ENCODE assay signal across 8 cellular contexts in genomic region chr19:55383789-55384575, GRCh38. TPM values are rescaled to one million over a fixed set of nuclear protein-coding genes. Genes with fewer than 3 reads are reported as not detected.
A peak's percentile ranks its signal among the peaks of the same experiment; 100 is the strongest.
DNase-seq lines count a peak whose midpoint lies in the region; ATAC-seq and TF ChIP-seq lines count a peak whose summit lies in the region.

Gene TMEM238, minus strand, starts transcription at chr19:55384292. Its CDS starts 33 bp downstream, at chr19:55384259.

- no peak within 1 kb of the TSS for H3K23ac ChIP-seq in trophoblast cell (ENCODE audit: low read length)

- ATAC-seq in RWPE2 (ENCODE audit: low read depth) (peak; percentile 35), heart left ventricle (peak in 1 of 4 donors; percentile 4), GM21381 (IDR thresholded peaks at IDR 0.05; ENCODE audit: unreplicated experiment) (no peak)

- H2BK5ac ChIP-seq in trophoblast cell (ENCODE audit: low read depth, low read length, poor library complexity): peak within 1 kb of the TSS; percentile 34

- peak within 1 kb of the TSS; percentile 61 for H2AK5ac ChIP-seq in trophoblast cell (ENCODE audit: low read length)

- H3K79me1 ChIP-seq in trophoblast cell (ENCODE audit: low read length): peaks cover 16% of the 10 kb centered on the region

- H3K14ac ChIP-seq in trophoblast cell (ENCODE audit: low read length): peak within 1 kb of the TSS; percentile 88

- peak within 1 kb of the TSS; percentile 91 for H3K4me2 ChIP-seq in trophoblast cell (ENCODE audit: low read length)

- WGBS in heart left ventricle, 4 donors: 3 to 51% (median 5%) methylated on average over 7 to 108 of the region's 108 CpGs
- no CpG with 5 or more reads among the region's 108 CpGs for WGBS in trophoblast cell (ENCODE audit: extremely low coverage, insufficient coverage, insufficient read length)

- intact Hi-C loops in heart left ventricle (cut with DNase I): loop anchor here in 8 of 10 donors (2.0 to 10.0 kb wide), 8 partner anchors 25 to 251 kb away; partner anchors contain the start of genes BRSK1 (in 1 of the 8), HSPBP1 (in 1 of the 8) and KMT5C (in 1 of the 8)

- peak within 1 kb of the TSS; percentile 71 for H3K18ac ChIP-seq in trophoblast cell (ENCODE audit: low read length)

- no peaks in the 10 kb centered on the region for H3K27me3 ChIP-seq in RWPE2 (ENCODE audit: insufficient read depth, poor library complexity, severe bottlenecking)
- no peaks in the 10 kb centered on the region for H3K27me3 ChIP-seq in heart left ventricle
- no peaks in the 10 kb centered on the region for H3K27me3 ChIP-seq in trophoblast cell (ENCODE audit: insufficient read depth, low read length)

- peak within 1 kb of the TSS; percentile 92 for H4K8ac ChIP-seq in trophoblast cell (ENCODE audit: low read depth, low read length)

- H3K27ac ChIP-seq in RWPE2 (ENCODE audit: poor library complexity, severe bottlenecking) (peak within 1 kb of the TSS; percentile 93), heart left ventricle (peak within 1 kb of the TSS; percentile 79 to 97 (median 94)), trophoblast cell (ENCODE audit: low read depth, low read length) (peak within 1 kb of the TSS; percentile 59)

- H2AFZ ChIP-seq in trophoblast cell (ENCODE audit: insufficient read depth, low read length, poor library complexity): peak within 1 kb of the TSS; percentile 90

- H3K9me3 ChIP-seq in RWPE2 (ENCODE audit: severe bottlenecking) (no peaks in the 10 kb centered on the region), heart left ventricle (no peaks in the 10 kb centered on the region), trophoblast cell (ENCODE audit: insufficient read depth, low read depth, low read length) (no peaks in the 10 kb centered on the region)

- peak within 1 kb of the TSS; percentile 87 for H4K12ac ChIP-seq in trophoblast cell (ENCODE audit: low read depth, low read length)

- H3K4me3 ChIP-seq in RWPE2 (ENCODE audit: severe bottlenecking) (peak within 1 kb of the TSS; percentile 73), heart left ventricle (peak within 1 kb of the TSS; percentile 48 to 87 (median 78)), trophoblast cell (ENCODE audit: low read depth, low read length) (peak within 1 kb of the TSS; percentile 72)

- H3K4me1 ChIP-seq in RWPE2 (ENCODE audit: insufficient read depth, poor library complexity, severe bottlenecking): peaks cover 9% of the 10 kb centered on the region
- peaks cover 14 to 49% (median 37%) of the 10 kb centered on the region in 12 donors for H3K4me1 ChIP-seq in heart left ventricle
- peaks cover 34% of the 10 kb centered on the region in 2 experiments for H3K4me1 ChIP-seq in trophoblast cell (ENCODE audit: control insufficient read depth in 1 of 2, insufficient read depth in 2 of 2, low read length in 2 of 2)

- H3K79me2 ChIP-seq in trophoblast cell (ENCODE audit: control insufficient read depth, insufficient read depth, low read length, poor library complexity): peaks cover 28% of the 10 kb centered on the region

- H4K91ac ChIP-seq in trophoblast cell (ENCODE audit: low read depth, low read length): peak within 1 kb of the TSS; percentile 86

- H3K4ac ChIP-seq in trophoblast cell (ENCODE audit: low read depth, low read length): peak within 1 kb of the TSS; percentile 68

- H3K9ac ChIP-seq in trophoblast cell (ENCODE audit: low read length): peak within 1 kb of the TSS; percentile 54

- peak within 1 kb of the TSS; percentile 83 for H2BK120ac ChIP-seq in trophoblast cell (ENCODE audit: insufficient read depth, low read length, poor library complexity)

- peak within 1 kb of the TSS; percentile 67 for H2BK12ac ChIP-seq in trophoblast cell (ENCODE audit: low read length)

- H3K36me3 ChIP-seq in RWPE2 (ENCODE audit: low read depth) (peaks cover 36% of the 10 kb centered on the region), heart left ventricle (peaks cover 0 to 24% (median 20%) of the 10 kb centered on the region in 9 donors), trophoblast cell (ENCODE audit: control insufficient read depth in 1 of 2, insufficient read depth in 2 of 2, low read length in 2 of 2) (peaks cover 26 to 27% of the 10 kb centered on the region in 2 experiments)

- TF ChIP-seq CTCF in RWPE2 (IDR thresholded peaks at IDR 0.05; ENCODE audit: poor library complexity, severe bottlenecking): peak; percentile 52
- peak in 7 of 12 donors; percentile 17 to 53 (median 35) for TF ChIP-seq CTCF in heart left ventricle (IDR thresholded peaks at IDR 0.05)

- no peak for TF ChIP-seq POLR2A in heart left ventricle (IDR thresholded peaks at IDR 0.05)

- peak; percentile 28 for DNase-seq in DMS153 (lab: John Stamatoyannopoulos, UW)
- peak in 51 of 76 experiments; percentile 12 to 77 (median 50) for DNase-seq in HUDEP-2 (lab: John Stamatoyannopoulos, UW; ENCODE audit: unreplicated experiment in 76 of 76)
- no peak for DNase-seq in RWPE2 (ENCODE audit: low spot score)
- DNase-seq in amniotic epithelial cell (ENCODE audit: low read depth): peak; percentile 63
- peak; percentile 39 to 78 (median 53) for DNase-seq in heart left ventricle
- DNase-seq in trophoblast cell: peak; percentile 57 to 71
- no peak for DNase-seq in GOT3 (lab: John Stamatoyannopoulos, UW)

RNA-seq across cellular contexts. Expression of gene TMEM238, which starts in this region (rescaled TPM):
- total RNA-seq in heart left ventricle: 1 to 10 TPM in 2 of 9 donors, under 1 TPM in 5, not detected in 2; 0.35 to 2.2 (median 0.56) TPM
- polyA plus RNA-seq in heart left ventricle: not detected
- polyA plus RNA-seq in trophoblast cell (2013): 0.50 and 0.52 TPM in 2 replicates

Comparison
In these comparisons a context has a peak if more than half of its experiments do, and no peak if none do; other contexts are left out.
1. DNase-seq: peak in DMS153 (single experiment), HUDEP-2 (51 of 76), amniotic epithelial cell (single experiment), heart left ventricle (5 of 5) and trophoblast cell (2 of 2); none in RWPE2 (single experiment) and GOT3 (single experiment).
2. Peak in every context shown above with its lines, with median percentiles within 50 percentile points of each other: H3K27ac ChIP-seq and H3K4me3 ChIP-seq.